Comparison of ENCODE assay signal across 24 cellular contexts in the genomic region with DNA sequence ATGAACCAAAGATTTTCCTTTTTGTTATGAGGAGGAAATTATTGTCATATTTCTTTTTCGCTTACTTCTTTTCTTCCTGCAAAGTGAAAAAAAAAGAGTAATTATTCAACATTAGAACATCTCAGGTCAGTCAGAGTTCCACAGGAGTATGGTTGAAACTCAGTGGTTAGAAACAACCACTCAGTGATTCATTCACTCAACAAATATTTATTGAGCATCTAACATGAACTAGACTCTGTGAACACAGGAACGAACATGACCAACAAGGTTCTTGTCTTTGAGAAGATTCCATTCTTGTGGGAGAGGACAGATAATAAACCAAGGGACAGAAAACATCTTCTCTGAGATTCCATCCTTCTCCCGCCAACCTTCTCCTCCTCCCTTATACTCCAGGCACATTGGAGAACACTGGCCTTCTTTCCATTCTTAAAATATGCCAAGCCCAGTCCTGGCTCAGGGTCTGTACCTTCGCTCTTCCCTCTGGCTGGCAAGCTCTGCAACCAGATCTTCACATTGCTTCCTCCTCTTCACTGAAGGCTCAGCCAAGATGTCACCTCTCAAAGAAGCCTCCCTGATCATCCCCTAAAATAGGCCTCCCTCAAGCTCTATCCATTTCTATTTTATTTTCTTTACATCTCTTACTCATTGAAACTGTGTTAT. TPM values are rescaled to one million over a fixed set of nuclear protein-coding genes. Genes with fewer than 3 reads are reported as not detected.
A peak's percentile ranks its signal among the peaks of the same experiment; 100 is the strongest.
DNase-seq lines count a peak whose midpoint lies in the region; ATAC-seq, FAIRE-seq and TF ChIP-seq lines count a peak whose summit lies in the region.
"Had no signal": no experiment of that assay in that cellular context is flagged by ENCODE, and none has a peak within 500 bp of the region (broad histone marks: within the 10 kb centered on the region; RNA-seq: fewer than 3 reads in every experiment).

No MANE protein-coding gene starts in this region.

- no peaks in the 10 kb centered on the region for H3K79me2 ChIP-seq in trophoblast cell (ENCODE audit: control insufficient read depth, insufficient read depth, low read length, poor library complexity)

- no peak for FAIRE-seq in small intestine (lab: Jason Lieb, UNC)

- no peak overlapping the region for H4K8ac ChIP-seq in trophoblast cell (ENCODE audit: low read depth, low read length)

- H3K27ac Mint-ChIP-seq in osteocyte (ENCODE audit: unreplicated experiment) = peak overlapping the region; percentile 91
- no peak overlapping the region for H3K27ac Mint-ChIP-seq in activated CD4-positive, alpha-beta T cell treated with anti-CD3 and anti-CD28 coated beads for 36 hours
- H3K27ac Mint-ChIP-seq: activated CD8-positive, alpha-beta T cell treated with anti-CD3 and anti-CD28 coated beads for 36 hours; activated naive CD8-positive, alpha-beta T cell treated with anti-CD3 and anti-CD28 coated beads, Interleukin-2, amount 50 U/mL, for 24 hours; CD8-positive, alpha-beta T cell; T-helper 1 cell treated with Interleukin-12 subunit alpha and Interleukin-12 subunit beta and Interleukin-4 antibody, amounts not matched to agents 30 μg/mL and 1 μg/mL, for 36 hours had no signal

- H3K36me3 Mint-ChIP-seq in osteocyte (ENCODE audit: unreplicated experiment) = peaks cover 3% of the 10 kb centered on the region
- H3K36me3 Mint-ChIP-seq in activated CD4-positive, alpha-beta T cell treated with anti-CD3 and anti-CD28 coated beads for 36 hours (ENCODE audit: low read depth) = no peaks in the 10 kb centered on the region
- H3K36me3 Mint-ChIP-seq: CD8-positive, alpha-beta T cell had no signal

- POLR2A ChIA-PET in activated CD4-positive, alpha-beta T cell treated with anti-CD3 and anti-CD28 coated beads for 36 hours (lab: Charles Lee) = interaction anchor here (0.6 kb wide), 1 partner anchor 188 kb away, joined by 6 read pairs; no protein-coding TSS in a partner anchor

- no peak overlapping the region for H4K12ac ChIP-seq in trophoblast cell (ENCODE audit: low read depth, low read length)

- TF ChIP-seq CTCF in heart right ventricle (IDR thresholded peaks at IDR 0.05) (no peak), osteocyte (IDR thresholded peaks at IDR 0.05) (no peak)

- H3K9me3 ChIP-seq in heart right ventricle (peaks cover 0 to 2% (median 0%) of the 10 kb centered on the region in 11 donors), small intestine (ENCODE audit: control insufficient read depth, low read depth) (no peaks in the 10 kb centered on the region), trophoblast cell (ENCODE audit: insufficient read depth, low read depth, low read length) (no peaks in the 10 kb centered on the region)
- H3K9me3 ChIP-seq: lower lobe of right lung, prostate gland, SJSA1 had no signal

- H3K27ac ChIP-seq in heart right ventricle (peak overlapping the region in 9 of 10 donors; percentile 0 to 84 (median 70)), epithelial cell of prostate (peak overlapping the region; percentile 0), small intestine (ENCODE audit: low read depth in 1 of 2, low read length in 1 of 2) (no peak overlapping the region), trophoblast cell (ENCODE audit: low read depth, low read length) (no peak overlapping the region)
- H3K27ac ChIP-seq: hepatocyte, prostate gland, SJSA1 had no signal

- H3K36me3 ChIP-seq in heart right ventricle = no peaks in the 10 kb centered on the region
- no peaks in the 10 kb centered on the region for H3K36me3 ChIP-seq in small intestine (ENCODE audit: control insufficient read depth in 2 of 2, insufficient read depth in 2 of 2, low read length in 2 of 2)
- H3K36me3 ChIP-seq in trophoblast cell (ENCODE audit: control insufficient read depth in 1 of 2, insufficient read depth in 2 of 2, low read length in 2 of 2) = no peaks in the 10 kb centered on the region
- H3K36me3 ChIP-seq: lower lobe of right lung, prostate gland, SJSA1 had no signal

- no peak overlapping the region for H3K9ac ChIP-seq in trophoblast cell (ENCODE audit: low read length)

- H3K4me1 ChIP-seq in heart right ventricle (peaks cover 10 to 33% (median 27%) of the 10 kb centered on the region in 9 donors), small intestine (ENCODE audit: control insufficient read depth in 2 of 2, insufficient read depth in 1 of 2, low read depth in 1 of 2, low read length in 1 of 2) (no peaks in the 10 kb centered on the region), trophoblast cell (ENCODE audit: control insufficient read depth in 1 of 2, insufficient read depth in 2 of 2, low read length in 2 of 2) (no peaks in the 10 kb centered on the region)

- ATAC-seq in heart right ventricle (no peak), HG02840 (IDR thresholded peaks at IDR 0.05; ENCODE audit: low FRiP score, unreplicated experiment) (no peak)
- no peak for ATAC-seq in activated CD4-positive, alpha-beta T cell treated with anti-CD3 and anti-CD28 coated beads for 36 hours
- ATAC-seq: activated CD8-positive, alpha-beta T cell treated with anti-CD3 and anti-CD28 coated beads for 36 hours; activated naive CD8-positive, alpha-beta T cell treated with anti-CD3 and anti-CD28 coated beads, Interleukin-2, amount 50 U/mL, for 24 hours; CD8-positive, alpha-beta T cell; lower lobe of right lung had no signal

- H3K27me3 Mint-ChIP-seq in osteocyte (ENCODE audit: unreplicated experiment) = no peaks in the 10 kb centered on the region
- peaks cover 10% of the 10 kb centered on the region for H3K27me3 Mint-ChIP-seq in activated CD4-positive, alpha-beta T cell treated with anti-CD3 and anti-CD28 coated beads for 36 hours
- H3K27me3 Mint-ChIP-seq: activated CD8-positive, alpha-beta T cell treated with anti-CD3 and anti-CD28 coated beads for 36 hours had no signal

- WGBS in heart right ventricle, 2 donors = 92 to 95% methylated on average over 4 of the region's 4 CpGs
- WGBS in small intestine, 3 donors = 93 to 97% (median 96%) methylated on average over 4 of the region's 4 CpGs
- WGBS in trophoblast cell (ENCODE audit: extremely low coverage, insufficient coverage, insufficient read length) = no CpG with 5 or more reads among the region's 4 CpGs

- H3K4me3 ChIP-seq in heart right ventricle (no peak overlapping the region), small intestine (ENCODE audit: low read depth in 1 of 2, low read length in 2 of 2) (no peak overlapping the region), trophoblast cell (ENCODE audit: low read depth, low read length) (no peak overlapping the region)
- H3K4me3 ChIP-seq: hepatocyte, lower lobe of right lung, prostate gland, SJSA1 had no signal

- no peak overlapping the region for H4K91ac ChIP-seq in trophoblast cell (ENCODE audit: low read depth, low read length)

- peaks cover 43% of the 10 kb centered on the region for H3K4me1 Mint-ChIP-seq in osteocyte (ENCODE audit: unreplicated experiment)
- peaks cover 6% of the 10 kb centered on the region for H3K4me1 Mint-ChIP-seq in activated CD4-positive, alpha-beta T cell treated with anti-CD3 and anti-CD28 coated beads for 36 hours

- no peak overlapping the region for H3K4me2 ChIP-seq in trophoblast cell (ENCODE audit: low read length)
- H3K4me2 ChIP-seq: hepatocyte had no signal

- no peak overlapping the region for H3K18ac ChIP-seq in trophoblast cell (ENCODE audit: low read length)

- no peak overlapping the region for H2BK120ac ChIP-seq in trophoblast cell (ENCODE audit: insufficient read depth, low read length, poor library complexity)

- intact Hi-C loops in heart right ventricle (cut with DNase I) = no loop called here
- intact Hi-C loops in cardiac septum (cut with DNase I) = no loop called here
- intact Hi-C loops in activated CD4-positive, alpha-beta T cell treated with anti-CD3 and anti-CD28 coated beads for 36 hours (cut with DNase I, micrococcal nuclease) = no loop called here

- no peak overlapping the region for H3K4ac ChIP-seq in trophoblast cell (ENCODE audit: low read depth, low read length)

- DNase-seq in heart right ventricle (no peak), cardiac septum (ENCODE audit: low spot score) (no peak), epithelial cell of prostate (ENCODE audit: low read depth, low spot score) (no peak), osteocyte (ENCODE audit: extremely low spot score, unreplicated experiment) (no peak), small intestine (no peak), trophoblast cell (no peak)
- no peak for DNase-seq in activated CD4-positive, alpha-beta T cell treated with anti-CD3 and anti-CD28 coated beads for 36 hours
- DNase-seq: activated CD4-positive, CD25-positive, alpha-beta regulatory T cell treated with anti-CD3 and anti-CD28 coated beads, Interleukin-2, amount 50 U/mL, for 72 hours; activated CD8-positive, alpha-beta T cell treated with anti-CD3 and anti-CD28 coated beads for 36 hours; activated gamma-delta T cell; activated naive CD8-positive, alpha-beta T cell treated with anti-CD3 and anti-CD28 coated beads, Interleukin-2, amount 50 U/mL, for 24 hours; AML-193; CD8-positive, alpha-beta T cell; lower lobe of right lung; NCI-H1105; NCI-H1930; NCI-H526 treated with DMSO at 0.1 percent for 48 hours; stimulated activated CD4-positive, alpha-beta T cell treated with anti-CD3 and anti-CD28 coated beads, Interleukin-4, amount 100 ng/mL, for 1 hour; stimulated activated naive CD4-positive, alpha-beta T cell had no signal

- no peak overlapping the region for H3K14ac ChIP-seq in trophoblast cell (ENCODE audit: low read length)

- no peak overlapping the region for H2AFZ ChIP-seq in trophoblast cell (ENCODE audit: insufficient read depth, low read length, poor library complexity)
- H2AFZ ChIP-seq: hepatocyte had no signal

- H3K27me3 ChIP-seq in heart right ventricle (no peaks in the 10 kb centered on the region), small intestine (ENCODE audit: control insufficient read depth in 2 of 2, insufficient read depth in 2 of 2, low read length in 2 of 2) (no peaks in the 10 kb centered on the region), trophoblast cell (ENCODE audit: insufficient read depth, low read length) (no peaks in the 10 kb centered on the region)
- H3K27me3 ChIP-seq: hepatocyte, SJSA1 had no signal

- H2AK5ac ChIP-seq in trophoblast cell (ENCODE audit: low read length) = no peak overlapping the region

- no peak overlapping the region for H2BK12ac ChIP-seq in trophoblast cell (ENCODE audit: low read length)

- H3K79me1 ChIP-seq in trophoblast cell (ENCODE audit: low read length) = no peaks in the 10 kb centered on the region

- CTCF ChIA-PET in activated CD4-positive, alpha-beta T cell treated with anti-CD3 and anti-CD28 coated beads for 36 hours (lab: Charles Lee) = no interaction called here

- H3K23ac ChIP-seq in trophoblast cell (ENCODE audit: low read length) = no peak overlapping the region

- H2BK5ac ChIP-seq in trophoblast cell (ENCODE audit: low read depth, low read length, poor library complexity) = no peak overlapping the region

- no peak overlapping the region for H3K4me3 Mint-ChIP-seq in osteocyte (ENCODE audit: unreplicated experiment)
- no peak overlapping the region for H3K4me3 Mint-ChIP-seq in activated CD4-positive, alpha-beta T cell treated with anti-CD3 and anti-CD28 coated beads for 36 hours
- H3K4me3 Mint-ChIP-seq: activated CD8-positive, alpha-beta T cell treated with anti-CD3 and anti-CD28 coated beads for 36 hours; activated naive CD8-positive, alpha-beta T cell treated with anti-CD3 and anti-CD28 coated beads, Interleukin-2, amount 50 U/mL, for 24 hours; CD8-positive, alpha-beta T cell; T-helper 1 cell treated with Interleukin-12 subunit alpha and Interleukin-12 subunit beta and Interleukin-4 antibody, amounts not matched to agents 30 μg/mL and 1 μg/mL, for 36 hours had no signal

- peaks cover 2% of the 10 kb centered on the region for H3K9me3 Mint-ChIP-seq in osteocyte (ENCODE audit: unreplicated experiment)
- peaks cover 4% of the 10 kb centered on the region for H3K9me3 Mint-ChIP-seq in activated CD4-positive, alpha-beta T cell treated with anti-CD3 and anti-CD28 coated beads for 36 hours (ENCODE audit: low read depth)

RNA-seq across cellular contexts. Expression of gene GRAMD2B, which starts 6.8 kb away (rescaled TPM):
- total RNA-seq in heart right ventricle (10 to 100 TPM; 29.1 to 47.3 (median 35.3) TPM), cardiac septum (33.4 TPM), osteocyte (78.2 and 93.7 TPM in 2 replicates)
- polyA plus RNA-seq in heart right ventricle (10 to 100 TPM; 10.7 to 13.3 TPM), small intestine (10 to 100 TPM; 13.7 to 24.4 (median 16.5) TPM)
- polyA plus RNA-seq in trophoblast cell (2013) = 98.6 and 107 TPM in 2 replicates
- 10 to 100 TPM in 1 of 2 experiments, 1 to 10 TPM in 1; 9.7 to 13.9 TPM for total RNA-seq in activated CD4-positive, alpha-beta T cell treated with anti-CD3 and anti-CD28 coated beads for 36 hours

Comparison
In these comparisons a context has a peak if more than half of its experiments do, and no peak if none do; other contexts are left out.
1. H3K27ac ChIP-seq: peak in heart right ventricle (9 of 10) and epithelial cell of prostate (single experiment); none in small intestine (0 of 2) and trophoblast cell (single experiment).